8 cellular contexts compared by ENCODE assay signal in genomic region chr6:24743265-24743943, GRCh38.
DNase-seq lines count a peak whose midpoint lies in the region; ATAC-seq lines count a peak whose summit lies in the region.

No MANE protein-coding gene starts in this region.

- DNase-seq in ELR (ENCODE audit: low read depth) (peak; percentile 98), glomerular visceral epithelial cell (ENCODE audit: extremely low spot score) (peak; percentile 92), 8988T (no peak), GF-D8 (lab: John Stamatoyannopoulos, UW) (no peak)
- DNase-seq in activated CD4-positive, alpha-beta T cell treated with anti-CD3 and anti-CD28 coated beads, Interleukin-2, amount 50 U/mL, for 48 hours = peak; percentile 32 to 50
- DNase-seq in stimulated activated CD4-positive, alpha-beta T cell treated with anti-CD3 and anti-CD28 coated beads, Interleukin-15, amount 100 ng/mL, for 48 hours (ENCODE audit: low read depth in 2 of 2) = peak; percentile 15 to 18

- ATAC-seq in GM21390 (IDR thresholded peaks at IDR 0.05; ENCODE audit: unreplicated experiment) (peak; percentile 86), HG03571 (IDR thresholded peaks at IDR 0.05; ENCODE audit: unreplicated experiment) (peak; percentile 87)

Comparison
In these comparisons a context has a peak if more than half of its experiments do, and no peak if none do; other contexts are left out.
1. DNase-seq: peak in ELR (single experiment), activated CD4-positive, alpha-beta T cell treated with anti-CD3 and anti-CD28 coated beads, Interleukin-2, amount 50 U/mL, for 48 hours (2 of 2), glomerular visceral epithelial cell (single experiment) and stimulated activated CD4-positive, alpha-beta T cell treated with anti-CD3 and anti-CD28 coated beads, Interleukin-15, amount 100 ng/mL, for 48 hours (2 of 2); none in 8988T (single experiment) and GF-D8 (single experiment).